ENCODE assay signal across 29 cellular contexts in genomic region chr2:118833716-118834439, GRCh38. TPM values are rescaled to one million over a fixed set of nuclear protein-coding genes. Genes with fewer than 3 reads are reported as not detected.
A peak's percentile ranks its signal among the peaks of the same experiment; 100 is the strongest.
DNase-seq lines count a peak whose midpoint lies in the region; ATAC-seq, FAIRE-seq and TF ChIP-seq lines count a peak whose summit lies in the region.
"Had no signal": no experiment of that assay in that cellular context is flagged by ENCODE, and none has a peak within 500 bp of the region (broad histone marks: within the 10 kb centered on the region; RNA-seq: fewer than 3 reads in every experiment).

No MANE protein-coding gene starts in this region.

- no peaks in the 10 kb centered on the region for H3F3A ChIP-seq in smooth muscle cell (ENCODE audit: low read depth)

- FAIRE-seq in GM19239 (lab: Jason Lieb, UNC), result no peak
- FAIRE-seq: D721Med, RCC 7860 had no signal

- H3K4me3 ChIP-seq in H7 (ENCODE audit: insufficient read depth, low read depth, low read length) (peak overlapping the region; percentile 20; the same call in 1 of the 2 replicates), smooth muscle cell (no peak overlapping the region)
- H3K4me3 ChIP-seq: lung, thoracic aorta had no signal

- no peaks in the 10 kb centered on the region for H3K79me2 ChIP-seq in smooth muscle cell (ENCODE audit: low read depth)

- DNase-seq in H7 (peak; percentile 79), ecto neural progenitor cell (ENCODE audit: low spot score) (peak; percentile 59), iPS-NIHi11 (ENCODE audit: low spot score) (peak; percentile 58), smooth muscle cell (lab: John Stamatoyannopoulos, UW; ENCODE audit: unreplicated experiment) (no peak), GM19239 (ENCODE audit: insufficient read length, low spot score) (no peak), HT-29 (ENCODE audit: low spot score) (no peak)
- DNase-seq: activated CD4-positive, alpha-beta T cell treated with anti-CD3 and anti-CD28 coated beads for 4 hours; activated naive CD4-positive, alpha-beta T cell; activated T-cell treated with anti-CD3 and anti-CD28 coated beads, Interleukin-2, amount 50 U/mL, for 4 hours; C1 segment of cervical spinal cord; effector memory CD4-positive, alpha-beta T cell; gastrocnemius medialis; hippocampal formation; kidney glomerular epithelial cell; NCI-H1436 treated with DMSO at 0.1 percent for 48 hours; NCI-H510A treated with DMSO at 0.1 percent for 48 hours; stimulated activated CD4-positive, alpha-beta T cell treated with anti-CD3 and anti-CD28 coated beads, Interleukin-12 subunit alpha, Interleukin-12 subunit beta, amount 100 ng/mL, for 4 hours; stimulated activated CD4-positive, alpha-beta T cell treated with anti-CD3 and anti-CD28 coated beads, Interleukin-4, amount 100 ng/mL, for 4 hours; stimulated activated naive CD4-positive, alpha-beta T cell treated with Interleukin-2 at 50 U/mL for 16 hours had no signal

- no peak overlapping the region for H3K9ac ChIP-seq in smooth muscle cell (ENCODE audit: low read depth)
- H3K9ac ChIP-seq: KMS-11 had no signal

- no peaks in the 10 kb centered on the region for H4K20me1 ChIP-seq in smooth muscle cell (ENCODE audit: low read depth)

- 16% methylated on average over 35 of the region's 35 CpGs for WGBS in smooth muscle cell (ENCODE audit: low lambda C conversion rate)

- H3K4me1 ChIP-seq in smooth muscle cell (ENCODE audit: low read depth), result peaks cover 18% of the 10 kb centered on the region

- ATAC-seq in esophagus mucosa, result no peak
- no peak for ATAC-seq in GM21737 (IDR thresholded peaks at IDR 0.05; ENCODE audit: unreplicated experiment)
- ATAC-seq: activated T-cell treated with anti-CD3 and anti-CD28 coated beads, Interleukin-2, amount 50 U/mL, for 4 hours; gastrocnemius medialis had no signal

- H3K27ac ChIP-seq in smooth muscle cell (ENCODE audit: low read depth), result no peak overlapping the region
- H3K27ac ChIP-seq: KMS-11, thoracic aorta had no signal

- H3K27me3 ChIP-seq in H7 (ENCODE audit: control insufficient read depth, insufficient read depth, low read length), result peaks cover 82% of the 10 kb centered on the region
- H3K27me3 ChIP-seq in smooth muscle cell (ENCODE audit: low read depth), result peaks cover 100% of the 10 kb centered on the region
- H3K27me3 ChIP-seq: gastrocnemius medialis had no signal

- H3K36me3 ChIP-seq in H7 (replicated peaks; ENCODE audit: control insufficient read depth, insufficient read depth, low read length) (no peaks in the 10 kb centered on the region), smooth muscle cell (ENCODE audit: low read depth) (no peaks in the 10 kb centered on the region)
- H3K36me3 ChIP-seq: gastrocnemius medialis, thoracic aorta had no signal

- no peak for TF ChIP-seq CTCF in smooth muscle cell (IDR thresholded peaks at IDR 0.05; ENCODE audit: borderline replicate concordance, insufficient read depth, poor library complexity, severe bottlenecking)

- H3K4me2 ChIP-seq in smooth muscle cell, result peak overlapping the region; percentile 96
- H3K4me2 ChIP-seq: KMS-11 had no signal

- no peaks in the 10 kb centered on the region for H3K9me3 ChIP-seq in smooth muscle cell (replicated peaks; ENCODE audit: low read depth)
- H3K9me3 ChIP-seq: gastrocnemius medialis, thoracic aorta had no signal

- H2AFZ ChIP-seq in smooth muscle cell (ENCODE audit: low read depth), result no peak overlapping the region

RNA-seq across cellular contexts. Expression of gene EN1, which starts 13.6 kb away (rescaled TPM):
- not detected in 2 replicates for total RNA-seq in H7 (2014; rRNA removed; shearing (Covaris generic))
- 3.0 TPM in 2 replicates for total RNA-seq in smooth muscle cell
- 3.4 and 12.9 TPM in 2 replicates for polyA plus RNA-seq in smooth muscle cell
- total RNA-seq in esophagus mucosa, result 0.08 TPM
- not detected in 2 replicates for total RNA-seq in HT-29 (2014; rRNA removed; shearing (Covaris generic))
- total RNA-seq: activated CD8-positive, alpha-beta memory T cell treated with anti-CD3 and anti-CD28 coated beads for 36 hours; activated T-cell treated with anti-CD3 and anti-CD28 coated beads, Interleukin-2, amount 50 U/mL, for 4 hours; lung; osteocyte; thoracic aorta had no signal
- polyA plus RNA-seq: AG04450, lung had no signal

Comparison
In these comparisons a context has a peak if more than half of its experiments do, and no peak if none do; other contexts are left out.
1. DNase-seq: peak in H7 (single experiment), ecto neural progenitor cell (single experiment) and iPS-NIHi11 (single experiment); none in smooth muscle cell (single experiment), GM19239 (single experiment) and HT-29 (single experiment).